In genomic region chr16:88899901-88900648, GRCh38 we compare ENCODE assay signal across 1 cellular context.
TF ChIP-seq lines count a peak whose summit lies in the region.

No MANE protein-coding gene starts in this region.

TF ChIP-seq in HepG2, 621 proteins besides CTCF, POLR2A, EP300 and RAD21:
- TF ChIP-seq ZNF180 (CRISPR knock-in tag; IDR thresholded peaks at IDR 0.05; ENCODE audit: borderline replicate concordance, low read depth) (no peak), ZNF768 (CRISPR knock-in tag; IDR thresholded peaks at IDR 0.05) (peak; percentile 16; the same call in 1 of the 2 replicates), MTF2 (CRISPR knock-in tag; IDR thresholded peaks at IDR 0.05; ENCODE audit: borderline replicate concordance) (0 out of 2 replicates have a peak, but pooled peaks have one; percentile 37)
